In genomic region chr4:110898290-110898689, GRCh38 we compare ENCODE assay signal across 12 cellular contexts.
A peak's percentile ranks its signal among the peaks of the same experiment; 100 is the strongest.
DNase-seq lines count a peak whose midpoint lies in the region; ATAC-seq and TF ChIP-seq lines count a peak whose summit lies in the region.
"Had no signal": no experiment of that assay in that cellular context is flagged by ENCODE, and none has a peak within 500 bp of the region (broad histone marks: within the 10 kb centered on the region; RNA-seq: fewer than 3 reads in every experiment).

No MANE protein-coding gene starts in this region.

- peak; percentile 75 for ATAC-seq in GM18508 (IDR thresholded peaks at IDR 0.05; ENCODE audit: insufficient read depth, unreplicated experiment)
- ATAC-seq in GM21381 (IDR thresholded peaks at IDR 0.05; ENCODE audit: unreplicated experiment): peak; percentile 82
- peak; percentile 94 for ATAC-seq in HG02973 (IDR thresholded peaks at IDR 0.05; ENCODE audit: unreplicated experiment)
- ATAC-seq in gastrocnemius medialis: no peak

- peaks cover 9% of the 10 kb centered on the region for H3K27me3 Mint-ChIP-seq in type B pancreatic cell

- in situ Hi-C loops in gastrocnemius medialis (cut with MboI; ENCODE audit: low sequenced_read_pairs in 4 of 4): no loop called here

- no peaks in the 10 kb centered on the region for H3K9me3 ChIP-seq in gastrocnemius medialis

- peaks cover 0 to 7% of the 10 kb centered on the region in 2 donors for H3K4me1 ChIP-seq in gastrocnemius medialis

- H3K4me3 Mint-ChIP-seq in type B pancreatic cell: no peak overlapping the region

- DNase-seq in LHCN-M2 (ENCODE audit: low read depth): peak; percentile 29
- no peak for DNase-seq in dedifferentiated amniotic fluid mesenchymal stem cell (ENCODE audit: extremely low spot score)
- no peak for DNase-seq in KG1 (lab: John Stamatoyannopoulos, UW)
- DNase-seq in gastrocnemius medialis: no peak
- no peak for DNase-seq in type B pancreatic cell (ENCODE audit: extremely low spot score, unreplicated experiment)
- DNase-seq: effector CD4-positive, alpha-beta T cell; NCI-H2171; stimulated activated CD4-positive, alpha-beta T cell treated with anti-CD3 and anti-CD28 coated beads, Interleukin-1b, Interleukin-23, amount 100 ng/mL, for 48 hours; stimulated activated naive CD4-positive, alpha-beta T cell treated with Interleukin-2 at 50 U/mL for 16 hours had no signal

- H3K4me3 ChIP-seq in gastrocnemius medialis: no peak overlapping the region

- TF ChIP-seq CTCF in gastrocnemius medialis (IDR thresholded peaks at IDR 0.05 in 4 of 5, conservative IDR thresholded peaks at IDR 0.05 in 1 of 5) (no peak), type B pancreatic cell (conservative IDR thresholded peaks at IDR 0.05) (no peak)

- no peaks in the 10 kb centered on the region for H3K36me3 ChIP-seq in gastrocnemius medialis

- intact Hi-C loops in gastrocnemius medialis (cut with DNase I; ENCODE audit: low total_unique reads): no loop called here

- H3K27me3 ChIP-seq in gastrocnemius medialis: no peaks in the 10 kb centered on the region

- H3K36me3 Mint-ChIP-seq in type B pancreatic cell: no peaks in the 10 kb centered on the region

- no peak overlapping the region for H3K27ac Mint-ChIP-seq in type B pancreatic cell

- no peak for TF ChIP-seq POLR2A in gastrocnemius medialis (IDR thresholded peaks at IDR 0.05)

- H3K4me1 Mint-ChIP-seq in type B pancreatic cell (ENCODE audit: unreplicated experiment): peaks cover 23% of the 10 kb centered on the region

- H3K27ac ChIP-seq in gastrocnemius medialis: no peak overlapping the region

- no peaks in the 10 kb centered on the region for H3K9me3 Mint-ChIP-seq in type B pancreatic cell

Comparison
In these comparisons a context has a peak if more than half of its experiments do, and no peak if none do; other contexts are left out.
1. ATAC-seq: peak in GM18508 (single experiment), GM21381 (single experiment) and HG02973 (single experiment); none in gastrocnemius medialis (0 of 2).